In genomic region chr7:137717811-137718271, GRCh38 we compare ENCODE assay signal across 12 cellular contexts.
A peak's percentile ranks its signal among the peaks of the same experiment; 100 is the strongest.
DNase-seq lines count a peak whose midpoint lies in the region; ATAC-seq and TF ChIP-seq lines count a peak whose summit lies in the region.
"Had no signal": no experiment of that assay in that cellular context is flagged by ENCODE, and none has a peak within 500 bp of the region (broad histone marks: within the 10 kb centered on the region; RNA-seq: fewer than 3 reads in every experiment).

No MANE protein-coding gene starts in this region.

- no peaks in the 10 kb centered on the region for H3K9me3 ChIP-seq in ES-I3 (ENCODE audit: control insufficient read depth, insufficient read depth, low read length)
- no peaks in the 10 kb centered on the region for H3K9me3 ChIP-seq in neural progenitor cell (ENCODE audit: low read depth)
- no peaks in the 10 kb centered on the region for H3K9me3 ChIP-seq in CD4-positive, alpha-beta T cell (ENCODE audit: control insufficient read depth, low read length)
- H3K9me3 ChIP-seq: lower lobe of right lung had no signal

- H2AFZ ChIP-seq in neural progenitor cell (replicated peaks) = peak overlapping the region; percentile 35

- H3K79me2 ChIP-seq in neural progenitor cell (ENCODE audit: low read depth) = no peaks in the 10 kb centered on the region

- H3K4me1 ChIP-seq in ES-I3 (ENCODE audit: insufficient read depth, low read length) (peaks cover 25% of the 10 kb centered on the region), neural progenitor cell (peaks cover 22% of the 10 kb centered on the region)
- H3K4me1 ChIP-seq: lower lobe of right lung had no signal

- H3K27me3 ChIP-seq in neural progenitor cell = no peaks in the 10 kb centered on the region
- no peaks in the 10 kb centered on the region for H3K27me3 ChIP-seq in CD4-positive, alpha-beta T cell (ENCODE audit: control insufficient read depth, insufficient read depth, low read length)

- H3K27me3 Mint-ChIP-seq in neural progenitor cell (ENCODE audit: insufficient read depth, low read depth) = no peaks in the 10 kb centered on the region
- H3K27me3 Mint-ChIP-seq in Calu3 (ENCODE audit: unreplicated experiment) = peaks cover 36% of the 10 kb centered on the region
- peaks cover 9% of the 10 kb centered on the region for H3K27me3 Mint-ChIP-seq in CD4-positive, alpha-beta T cell
- H3K27me3 Mint-ChIP-seq: activated B cell treated with CpG ODN at 0.5 μM for 24 hours had no signal

- intact Hi-C loops in Calu3 (cut with micrococcal nuclease; ENCODE audit: unreplicated experiment) = no loop called here
- intact Hi-C loops in CD4-positive, alpha-beta T cell (cut with DNase I, micrococcal nuclease) = no loop called here

- H3K27ac ChIP-seq in neural progenitor cell = no peak overlapping the region
- no peak overlapping the region for H3K27ac ChIP-seq in CD4-positive, alpha-beta T cell (ENCODE audit: low read depth, low read length)
- H3K27ac ChIP-seq: lower lobe of right lung had no signal

- H3K36me3 ChIP-seq in ES-I3 (ENCODE audit: insufficient read depth, low read length) = no peaks in the 10 kb centered on the region
- H3K36me3 ChIP-seq in neural progenitor cell = no peaks in the 10 kb centered on the region
- H3K36me3 ChIP-seq: lower lobe of right lung had no signal

- H3F3A ChIP-seq in neural progenitor cell (ENCODE audit: low read depth) = peaks cover 29% of the 10 kb centered on the region

- TF ChIP-seq CTCF in neural progenitor cell (IDR thresholded peaks at IDR 0.05) (no peak), Calu3 (IDR thresholded peaks at IDR 0.05; ENCODE audit: unreplicated experiment) (no peak)
- TF ChIP-seq CTCF in CD4-positive, alpha-beta T cell (IDR thresholded peaks at IDR 0.05) = no peak

- BruUV-seq in Calu3 (replicated peaks; lab: Mats Ljungman, UMichigan) = no TSS peak

- H3K4me3 ChIP-seq in neural progenitor cell = no peak overlapping the region
- H3K4me3 ChIP-seq: lower lobe of right lung had no signal

- CTCF ChIA-PET in Calu3 (lab: Charles Lee) = no interaction called here
- CTCF ChIA-PET in CD4-positive, alpha-beta T cell (lab: Charles Lee) = no interaction called here

- DNase-seq in NCI-H2227 treated with DMSO at 0.1 percent for 48 hours (lab: John Stamatoyannopoulos, UW) = peak; percentile 68
- peak; percentile 83 for DNase-seq in dermis blood vessel endothelial cell
- peak; percentile 75 for DNase-seq in neural progenitor cell (ENCODE audit: low spot score)
- no peak for DNase-seq in HT-29 (ENCODE audit: low spot score)
- DNase-seq in AG08395 (ENCODE audit: low spot score) = no peak
- no peak for DNase-seq in Calu3
- DNase-seq in CD4-positive, alpha-beta T cell = no peak
- DNase-seq: activated B cell treated with CpG ODN at 0.5 μM for 24 hours, activated gamma-delta T cell, lower lobe of right lung, small intestine had no signal

- POLR2A ChIA-PET in CD4-positive, alpha-beta T cell (lab: Charles Lee) = interaction anchor here (0.7 kb wide), 1 partner anchor 264 kb away, joined by 3 read pairs; no protein-coding TSS in a partner anchor

- no peaks in the 10 kb centered on the region for H3K9me3 Mint-ChIP-seq in neural progenitor cell
- peaks cover 2% of the 10 kb centered on the region for H3K9me3 Mint-ChIP-seq in Calu3 (ENCODE audit: low read depth, unreplicated experiment)
- H3K9me3 Mint-ChIP-seq in CD4-positive, alpha-beta T cell = no peaks in the 10 kb centered on the region
- H3K9me3 Mint-ChIP-seq: activated B cell treated with CpG ODN at 0.5 μM for 24 hours had no signal

- H3K27ac Mint-ChIP-seq in neural progenitor cell = peak overlapping the region; percentile 18
- no peak overlapping the region for H3K27ac Mint-ChIP-seq in Calu3 (ENCODE audit: unreplicated experiment)
- H3K27ac Mint-ChIP-seq in CD4-positive, alpha-beta T cell = no peak overlapping the region
- H3K27ac Mint-ChIP-seq: activated B cell treated with CpG ODN at 0.5 μM for 24 hours had no signal

- H3K4me1 Mint-ChIP-seq in neural progenitor cell (peaks cover 28% of the 10 kb centered on the region), Calu3 (ENCODE audit: low read depth, unreplicated experiment) (no peaks in the 10 kb centered on the region)
- no peaks in the 10 kb centered on the region for H3K4me1 Mint-ChIP-seq in CD4-positive, alpha-beta T cell (ENCODE audit: low read depth)
- H3K4me1 Mint-ChIP-seq: activated B cell treated with CpG ODN at 0.5 μM for 24 hours had no signal

- H3K4me2 ChIP-seq in neural progenitor cell = peak overlapping the region; percentile 65

- no peaks in the 10 kb centered on the region for H4K20me1 ChIP-seq in neural progenitor cell (ENCODE audit: low read depth)

- peak overlapping the region; percentile 2 for H3K4me3 Mint-ChIP-seq in neural progenitor cell
- H3K4me3 Mint-ChIP-seq in Calu3 (ENCODE audit: low read depth, unreplicated experiment) = no peak overlapping the region
- no peak overlapping the region for H3K4me3 Mint-ChIP-seq in CD4-positive, alpha-beta T cell
- H3K4me3 Mint-ChIP-seq: activated B cell treated with CpG ODN at 0.5 μM for 24 hours had no signal

- peak overlapping the region; percentile 14; the same call in 1 of the 2 replicates for H3K9ac ChIP-seq in ES-I3 (ENCODE audit: low read depth, low read length)
- H3K9ac ChIP-seq in neural progenitor cell = no peak overlapping the region

- ATAC-seq in CD4-positive, alpha-beta T cell (ENCODE audit: poor library complexity) = no peak

- H3K36me3 Mint-ChIP-seq in neural progenitor cell (no peaks in the 10 kb centered on the region), Calu3 (ENCODE audit: insufficient read depth, unreplicated experiment) (no peaks in the 10 kb centered on the region)
- H3K36me3 Mint-ChIP-seq in CD4-positive, alpha-beta T cell (ENCODE audit: low read depth) = no peaks in the 10 kb centered on the region

Comparison
In these comparisons a context has a peak if more than half of its experiments do, and no peak if none do; other contexts are left out.
1. DNase-seq: peak in NCI-H2227 treated with DMSO at 0.1 percent for 48 hours (single experiment), dermis blood vessel endothelial cell (single experiment) and neural progenitor cell (single experiment); none in HT-29 (single experiment), AG08395 (single experiment), Calu3 (single experiment) and CD4-positive, alpha-beta T cell (0 of 10).